Comparison of ENCODE assay signal across 8 cellular contexts in genomic region chr13:40137400-40137799, GRCh38.
"Had no signal": no experiment of that assay in that cellular context is flagged by ENCODE, and none has a peak within 500 bp of the region (broad histone marks: within the 10 kb centered on the region; RNA-seq: fewer than 3 reads in every experiment).

No MANE protein-coding gene starts in this region.

- H3K36me3 Mint-ChIP-seq: brain had no signal

- H3K27ac Mint-ChIP-seq: brain had no signal

- ATAC-seq: activated T-cell treated with anti-CD3 and anti-CD28 coated beads, Interleukin-2, amount 50 U/mL, for 4 hours; gastroesophageal sphincter had no signal

- H3K4me3 ChIP-seq: gastroesophageal sphincter, left ventricle myocardium inferior had no signal

- H3K4me3 Mint-ChIP-seq: activated T-cell treated with anti-CD3 and anti-CD28 coated beads, Interleukin-2, amount 50 U/mL, for 4 hours; brain had no signal

- H3K4me1 Mint-ChIP-seq: brain had no signal

- DNase-seq: activated naive CD4-positive, alpha-beta T cell; activated T-cell treated with anti-CD3 and anti-CD28 coated beads, Interleukin-2, amount 50 U/mL, for 4 hours; effector memory CD4-positive, alpha-beta T cell; left ventricle myocardium inferior; SIG-M5; T-helper 2 cell had no signal

- H3K9me3 Mint-ChIP-seq: activated T-cell treated with anti-CD3 and anti-CD28 coated beads, Interleukin-2, amount 50 U/mL, for 4 hours had no signal
